In genomic region chr13:50357586-50358118, GRCh38 we compare ENCODE assay signal across 8 cellular contexts.
DNase-seq lines count a peak whose midpoint lies in the region; ATAC-seq and TF ChIP-seq lines count a peak whose summit lies in the region.

No MANE protein-coding gene starts in this region.

- no peak overlapping the region for H3K18ac ChIP-seq in neuronal stem cell (ENCODE audit: low read length)

- H2AK5ac ChIP-seq in neuronal stem cell (ENCODE audit: low read depth, low read length), result no peak overlapping the region

- H3K79me1 ChIP-seq in neuronal stem cell (ENCODE audit: low read depth, low read length), result no peaks in the 10 kb centered on the region

- ATAC-seq in GM21367 (IDR thresholded peaks at IDR 0.05; ENCODE audit: unreplicated experiment) (no peak), GM19397 (IDR thresholded peaks at IDR 0.05; ENCODE audit: unreplicated experiment) (no peak), HG02763 (IDR thresholded peaks at IDR 0.05; ENCODE audit: unreplicated experiment) (no peak)

- no peak overlapping the region for H3K4me2 ChIP-seq in neuronal stem cell (ENCODE audit: insufficient read depth, low read length, poor library complexity, severe bottlenecking)

- no peak overlapping the region for H3K23ac ChIP-seq in neuronal stem cell (ENCODE audit: low read depth, low read length, poor library complexity)

- H4K91ac ChIP-seq in neuronal stem cell (ENCODE audit: low read depth, low read length, poor library complexity), result no peak overlapping the region

- no peaks in the 10 kb centered on the region for H3K27me3 ChIP-seq in neuronal stem cell (ENCODE audit: control insufficient read depth in 3 of 3, insufficient read depth in 3 of 3, low read depth in 1 of 3, low read length in 3 of 3)

- no peak overlapping the region for H3K9ac ChIP-seq in neuronal stem cell (ENCODE audit: low read depth, low read length, poor library complexity)

- in situ Hi-C loops in Caki2 (cut with HindIII; ENCODE audit: low pct_unique_long_range_greater_than_20kb, low sequenced_read_pairs), result no loop called here

- no peak for TF ChIP-seq CTCF in epithelial cell of esophagus (IDR thresholded peaks at IDR 0.05; ENCODE audit: insufficient read depth, low read depth, low read length, missing control alignments)

- no peak overlapping the region for H2BK12ac ChIP-seq in neuronal stem cell (ENCODE audit: low read length)

- H2AFZ ChIP-seq in neuronal stem cell (ENCODE audit: low read length), result peak overlapping the region; percentile 15

- WGBS in neuronal stem cell (ENCODE audit: extremely low coverage in 2 of 2, insufficient read length in 2 of 2, insufficient replicate concordance in 1 of 2), 2 donors, result no CpG with 5 or more reads among the region's 9 CpGs

- no peak overlapping the region for H4K8ac ChIP-seq in neuronal stem cell (ENCODE audit: low read depth, low read length)

- H3K4me3 ChIP-seq in epithelial cell of esophagus (ENCODE audit: low read length) (no peak overlapping the region), neuronal stem cell (ENCODE audit: low read length in 2 of 2) (no peak overlapping the region)

- no peak overlapping the region for H2BK5ac ChIP-seq in neuronal stem cell (ENCODE audit: low read length)

- no peak overlapping the region for H3K14ac ChIP-seq in neuronal stem cell (ENCODE audit: low read length)

- H3K9me3 ChIP-seq in neuronal stem cell (replicated peaks in 1 of 2; ENCODE audit: control insufficient read depth in 2 of 2, insufficient read depth in 1 of 2, low read depth in 1 of 2, low read length in 2 of 2), result no peaks in the 10 kb centered on the region

- no peaks in the 10 kb centered on the region for H3K36me3 ChIP-seq in neuronal stem cell (replicated peaks in 1 of 2; ENCODE audit: control insufficient read depth in 2 of 2, insufficient read depth in 2 of 2, low read length in 2 of 2)

- H2BK15ac ChIP-seq in neuronal stem cell (ENCODE audit: low read length), result no peak overlapping the region

- no peak overlapping the region for H3K27ac ChIP-seq in neuronal stem cell (replicated peaks; ENCODE audit: low read length)

- H3K4me1 ChIP-seq in neuronal stem cell (ENCODE audit: control insufficient read depth in 2 of 2, insufficient read depth in 1 of 2, low read depth in 1 of 2, low read length in 2 of 2), result peaks cover 5 to 8% of the 10 kb centered on the region in 2 donors

- DNase-seq in Caki2 (ENCODE audit: low read depth) (peak; percentile 46), NCI-H446 treated with DMSO at 0.1 percent for 48 hours (lab: John Stamatoyannopoulos, UW) (peak; percentile 86), epithelial cell of esophagus (ENCODE audit: low read depth) (peak; percentile 96), neuronal stem cell (ENCODE audit: low spot score) (no peak), AML-193 (lab: John Stamatoyannopoulos, UW) (no peak)

- no peak overlapping the region for H2BK120ac ChIP-seq in neuronal stem cell (ENCODE audit: low read depth, low read length)

- H3K4ac ChIP-seq in neuronal stem cell (ENCODE audit: low read length), result no peak overlapping the region

Comparison
In these comparisons a context has a peak if more than half of its experiments do, and no peak if none do; other contexts are left out.
1. DNase-seq: peak in Caki2 (single experiment), NCI-H446 treated with DMSO at 0.1 percent for 48 hours (single experiment) and epithelial cell of esophagus (single experiment); none in neuronal stem cell (single experiment) and AML-193 (0 of 2).